In the genomic region with DNA sequence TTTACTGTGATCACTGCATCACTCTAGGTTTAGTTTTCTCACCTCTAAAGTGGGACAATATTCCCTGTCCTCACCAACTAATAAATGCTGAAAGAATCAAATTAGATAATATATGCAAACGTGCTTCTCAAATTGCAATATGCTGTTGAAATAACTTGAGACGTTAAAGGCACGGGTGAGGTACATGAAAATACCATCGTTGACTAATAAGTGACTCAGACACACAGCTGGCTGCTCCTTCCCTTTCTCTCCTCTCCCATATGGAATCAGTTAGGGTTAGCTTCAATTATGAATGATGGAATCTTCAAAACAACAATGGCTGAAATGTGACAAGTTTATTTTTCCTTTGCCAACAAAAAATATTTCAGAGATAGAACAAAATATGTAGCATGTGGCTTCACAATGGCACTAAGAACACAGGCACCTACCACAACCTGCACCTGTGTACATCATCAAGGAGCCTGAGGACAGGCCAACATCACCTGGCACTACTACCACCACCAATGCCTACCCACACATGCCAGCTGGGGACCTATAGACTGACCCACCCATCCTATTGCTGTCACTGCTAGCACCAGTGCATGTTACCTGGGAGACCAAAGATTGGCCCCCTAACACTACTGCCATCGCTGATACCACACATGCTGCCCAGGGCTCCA, we compare ENCODE assay signal across 15 cellular contexts. TPM values are rescaled to one million over a fixed set of nuclear protein-coding genes. Genes with fewer than 3 reads are reported as not detected.
DNase-seq lines count a peak whose midpoint lies in the region; ATAC-seq, FAIRE-seq and TF ChIP-seq lines count a peak whose summit lies in the region.
"Had no signal": no experiment of that assay in that cellular context is flagged by ENCODE, and none has a peak within 500 bp of the region (broad histone marks: within the 10 kb centered on the region; RNA-seq: fewer than 3 reads in every experiment).

No MANE protein-coding gene starts in this region.

- no peak for TF ChIP-seq POLR2A in endothelial cell of umbilical vein (IDR thresholded peaks at IDR 0.05; ENCODE audit: low read depth, low read length)

- POLR2A ChIA-PET in endothelial cell of umbilical vein (lab: Charles Lee): no interaction called here
- POLR2A ChIA-PET in GM10248 (lab: Yijun Ruan, JAX): no interaction called here

- no peaks in the 10 kb centered on the region for H3K4me1 ChIP-seq in endothelial cell of umbilical vein (ENCODE audit: control insufficient read depth, extremely low read depth, insufficient read depth, low read length)
- H3K4me1 ChIP-seq: lower lobe of right lung had no signal

- H3K9me3 ChIP-seq in endothelial cell of umbilical vein (replicated peaks; ENCODE audit: control insufficient read depth, insufficient read depth, low read length): no peaks in the 10 kb centered on the region
- H3K9me3 ChIP-seq: lower lobe of right lung had no signal

- H3K4me3 Mint-ChIP-seq in activated T-helper 17 cell treated with anti-CD3 and anti-CD28 coated beads, Interleukin-2, amount 50 U/mL, for 72 hours: no peak overlapping the region
- H3K4me3 Mint-ChIP-seq: stimulated activated naive B cell treated with anti-CD40 and anti-IgM and Interleukin-4, amounts not matched to agents 10 μg/mL and 1 μg/mL and 100 μg/mL, for 72 hours had no signal

- H3K4me3 ChIP-seq in endothelial cell of umbilical vein (replicated peaks in 1 of 3; ENCODE audit: insufficient read depth in 1 of 3, low read depth in 1 of 3, low read length in 3 of 3): no peak overlapping the region
- no peak overlapping the region for H3K4me3 ChIP-seq in skeletal muscle cell (ENCODE audit: low read depth, low read length)
- H3K4me3 ChIP-seq: lower lobe of right lung had no signal

- CTCF ChIA-PET in endothelial cell of umbilical vein (lab: Charles Lee) (interaction anchor here (0.7 to 1.4 kb wide), 2 partner anchors 9 to 261 kb away, joined by 3 to 6 read pairs; no protein-coding TSS in a partner anchor), GM10248 (lab: Yijun Ruan, JAX) (no interaction called here)

- H3K27me3 Mint-ChIP-seq in activated T-helper 17 cell treated with anti-CD3 and anti-CD28 coated beads, Interleukin-2, amount 50 U/mL, for 72 hours: peaks cover 45% of the 10 kb centered on the region

- peak; percentile 21 for FAIRE-seq in endothelial cell of umbilical vein (lab: Jason Lieb, UNC)
- FAIRE-seq: colon had no signal

- TF ChIP-seq CTCF in endothelial cell of umbilical vein (IDR thresholded peaks at IDR 0.05; ENCODE audit: extremely low read depth in 1 of 2, insufficient read depth in 1 of 2, low read depth in 1 of 2, low read length in 2 of 2) (no peak), GM10248 (IDR thresholded peaks at IDR 0.05; ENCODE audit: control extremely low read depth, extremely low read depth, low read depth, missing control alignments) (no peak)

- H3K9me1 ChIP-seq in endothelial cell of umbilical vein (replicated peaks; ENCODE audit: control insufficient read depth, extremely low read depth, insufficient read depth, low read length): no peaks in the 10 kb centered on the region

- H3K27ac ChIP-seq in endothelial cell of umbilical vein (ENCODE audit: insufficient read depth, low read depth, low read length): no peak overlapping the region
- H3K27ac ChIP-seq: lower lobe of right lung had no signal

- H3K79me2 ChIP-seq in endothelial cell of umbilical vein (ENCODE audit: control insufficient read depth, insufficient read depth, low read length): no peaks in the 10 kb centered on the region

- no peaks in the 10 kb centered on the region for H3K9me3 Mint-ChIP-seq in activated T-helper 17 cell treated with anti-CD3 and anti-CD28 coated beads, Interleukin-2, amount 50 U/mL, for 72 hours
- H3K9me3 Mint-ChIP-seq: stimulated activated naive B cell treated with anti-CD40 and anti-IgM and Interleukin-4, amounts not matched to agents 10 μg/mL and 1 μg/mL and 100 μg/mL, for 72 hours had no signal

- H3K27ac Mint-ChIP-seq in activated T-helper 17 cell treated with anti-CD3 and anti-CD28 coated beads, Interleukin-2, amount 50 U/mL, for 72 hours: no peak overlapping the region
- H3K27ac Mint-ChIP-seq: stimulated activated naive B cell treated with anti-CD40 and anti-IgM and Interleukin-4, amounts not matched to agents 10 μg/mL and 1 μg/mL and 100 μg/mL, for 72 hours had no signal

- dilution Hi-C loops in endothelial cell of umbilical vein (cut with MboI; ENCODE audit: extremely low pct_ligation_motif_present, low sequenced_read_pairs): no loop called here

- H3K36me3 ChIP-seq in endothelial cell of umbilical vein (ENCODE audit: control insufficient read depth in 2 of 2, extremely low read depth in 1 of 2, insufficient read depth in 2 of 2, low read length in 2 of 2): no peaks in the 10 kb centered on the region
- H3K36me3 ChIP-seq: lower lobe of right lung had no signal

- intact Hi-C loops in endothelial cell of umbilical vein (cut with micrococcal nuclease): no loop called here

- H3K4me2 ChIP-seq in endothelial cell of umbilical vein (ENCODE audit: insufficient read depth, low read length): no peak overlapping the region

- DNase-seq in EL: peak; percentile 90
- DNase-seq in MV-4-11 (lab: John Stamatoyannopoulos, UW): peak; percentile 51
- DNase-seq in endothelial cell of umbilical vein (ENCODE audit: low read depth, low spot score): no peak
- DNase-seq in skeletal muscle cell (ENCODE audit: low read depth): peak; percentile 70
- DNase-seq in GM10248 (ENCODE audit: extremely low spot score): no peak
- DNase-seq: head of caudate nucleus; lower lobe of right lung; NCI-H1105 treated with DMSO at 0.1 percent for 48 hours; NCI-H526 treated with DMSO at 0.1 percent for 48 hours; stimulated activated CD4-positive, alpha-beta T cell treated with anti-CD3 and anti-CD28 coated beads, Interleukin-1b, Interleukin-23, amount 100 ng/mL, for 48 hours; stimulated activated naive B cell treated with anti-CD40 and anti-IgM and Interleukin-4, amounts not matched to agents 10 μg/mL and 1 μg/mL and 100 μg/mL, for 72 hours had no signal

- ATAC-seq in activated T-helper 17 cell treated with anti-CD3 and anti-CD28 coated beads, Interleukin-2, amount 50 U/mL, for 72 hours (replicated peaks): no peak
- no peak for ATAC-seq in GM19452 (IDR thresholded peaks at IDR 0.05; ENCODE audit: unreplicated experiment)
- ATAC-seq: lower lobe of right lung; stimulated activated naive B cell treated with anti-CD40 and anti-IgM and Interleukin-4, amounts not matched to agents 10 μg/mL and 1 μg/mL and 100 μg/mL, for 72 hours had no signal

- no peaks in the 10 kb centered on the region for H4K20me1 ChIP-seq in endothelial cell of umbilical vein (replicated peaks; ENCODE audit: control insufficient read depth, extremely low read depth, insufficient read depth, low read length)

- H2AFZ ChIP-seq in endothelial cell of umbilical vein (ENCODE audit: low read depth, low read length): no peak overlapping the region

- BruUV-seq in endothelial cell of umbilical vein (replicated peaks; lab: Mats Ljungman, UMichigan): no TSS peak

- no peaks in the 10 kb centered on the region for H3K36me3 Mint-ChIP-seq in activated T-helper 17 cell treated with anti-CD3 and anti-CD28 coated beads, Interleukin-2, amount 50 U/mL, for 72 hours (ENCODE audit: low read depth)
- H3K36me3 Mint-ChIP-seq: stimulated activated naive B cell treated with anti-CD40 and anti-IgM and Interleukin-4, amounts not matched to agents 10 μg/mL and 1 μg/mL and 100 μg/mL, for 72 hours had no signal

- no peak overlapping the region for H3K9ac ChIP-seq in endothelial cell of umbilical vein (replicated peaks; ENCODE audit: extremely low read depth, insufficient read depth, low read length)

- H3K4me1 Mint-ChIP-seq in activated T-helper 17 cell treated with anti-CD3 and anti-CD28 coated beads, Interleukin-2, amount 50 U/mL, for 72 hours: no peaks in the 10 kb centered on the region
- H3K4me1 Mint-ChIP-seq: stimulated activated naive B cell treated with anti-CD40 and anti-IgM and Interleukin-4, amounts not matched to agents 10 μg/mL and 1 μg/mL and 100 μg/mL, for 72 hours had no signal

- peaks cover 8 to 12% of the 10 kb centered on the region in 2 experiments for H3K27me3 ChIP-seq in endothelial cell of umbilical vein (ENCODE audit: control insufficient read depth in 2 of 2, insufficient read depth in 2 of 2, low read length in 2 of 2)

TF ChIP-seq in endothelial cell of umbilical vein, 7 proteins besides CTCF, POLR2A, EP300 and RAD21:
- TF ChIP-seq POLR2AphosphoS5 (IDR thresholded peaks at IDR 0.05; ENCODE audit: insufficient read depth, low read depth, low read length) (no peak), MYC (IDR thresholded peaks at IDR 0.05; ENCODE audit: low read depth, low read length) (no peak), JUN (IDR thresholded peaks at IDR 0.05; ENCODE audit: borderline replicate concordance, insufficient read depth, insufficient read length, low read depth) (no peak)

RNA-seq across cellular contexts. Expression of gene GDPD4, which starts 13.7 kb away (rescaled TPM):
- total RNA-seq in endothelial cell of umbilical vein: not detected in 2 replicates
- not detected in 2 replicates for polyA plus RNA-seq in endothelial cell of umbilical vein
- polyA plus RNA-seq in endothelial cell of umbilical vein (2011; cell fraction: cytosol; rRNA removed): not detected in 2 replicates
- not detected in 2 replicates for polyA plus RNA-seq in endothelial cell of umbilical vein (2011; cell fraction: nucleus; rRNA removed)
- not detected in 2 replicates for polyA plus RNA-seq in endothelial cell of umbilical vein (2012)
- 0.06 TPM in 1 of 2 replicates, not detected in the other for polyA minus RNA-seq in endothelial cell of umbilical vein
- not detected for polyA minus RNA-seq in endothelial cell of umbilical vein (2011; cell fraction: cytosol; rRNA and poly(A)+ RNA removed)
- polyA minus RNA-seq in endothelial cell of umbilical vein (2011; cell fraction: nucleus; rRNA and poly(A)+ RNA removed): not detected in 2 replicates
- not detected for total RNA-seq in activated T-helper 17 cell treated with anti-CD3 and anti-CD28 coated beads, Interleukin-2, amount 50 U/mL, for 72 hours
- total RNA-seq: lower lobe of right lung, omental fat pad had no signal

Comparison
In these comparisons a context has a peak if more than half of its experiments do, and no peak if none do; other contexts are left out.
1. DNase-seq: peak in EL (single experiment), MV-4-11 (single experiment) and skeletal muscle cell (single experiment); none in endothelial cell of umbilical vein (single experiment) and GM10248 (single experiment).